Comparison of ENCODE assay signal across 20 cellular contexts in the genomic region with DNA sequence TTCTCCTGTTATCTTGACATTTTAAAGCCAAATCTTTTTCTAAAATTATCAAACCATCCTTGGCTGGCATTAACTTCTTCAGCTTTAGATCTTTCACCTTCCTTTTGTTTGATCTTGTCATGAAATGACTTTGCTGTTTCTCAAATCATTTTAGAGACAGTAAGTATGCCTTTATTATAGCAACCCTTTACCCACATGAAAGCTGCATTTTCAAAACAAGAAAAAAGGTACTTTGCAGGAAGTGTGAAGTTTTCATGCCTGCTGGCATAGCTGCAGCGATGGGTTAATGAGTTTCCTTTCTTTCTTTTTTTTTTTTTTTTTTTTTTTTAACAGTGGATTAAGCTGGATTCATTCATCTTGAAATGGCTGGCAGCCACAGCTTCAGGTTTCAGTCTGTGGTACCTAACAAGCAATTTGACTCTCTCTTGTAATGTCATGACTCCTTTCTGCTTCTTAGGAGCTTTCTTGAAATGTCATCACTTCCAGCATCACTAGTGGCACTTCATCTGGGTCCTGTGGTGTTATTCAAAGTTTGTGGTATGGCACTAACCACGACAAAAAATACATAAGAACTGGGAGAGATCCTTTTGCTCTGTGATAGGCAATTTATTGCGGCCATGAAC. TPM values are rescaled to one million over a fixed set of nuclear protein-coding genes. Genes with fewer than 3 reads are reported as not detected.
DNase-seq lines count a peak whose midpoint lies in the region; ATAC-seq and FAIRE-seq lines count a peak whose summit lies in the region.
"Had no signal": no experiment of that assay in that cellular context is flagged by ENCODE, and none has a peak within 500 bp of the region (broad histone marks: within the 10 kb centered on the region; RNA-seq: fewer than 3 reads in every experiment).

No MANE protein-coding gene starts in this region.

- POLR2A ChIA-PET in activated CD4-positive, alpha-beta T cell treated with anti-CD3 and anti-CD28 coated beads for 36 hours (lab: Charles Lee): interaction anchor here (0.6 to 1.2 kb wide), 4 partner anchors 11 to 65 kb away, joined by 3 to 4 read pairs (median 4); no protein-coding TSS in a partner anchor

- CTCF ChIA-PET in activated CD4-positive, alpha-beta T cell treated with anti-CD3 and anti-CD28 coated beads for 36 hours (lab: Charles Lee): interaction anchor here (0.6 to 1.1 kb wide), 4 partner anchors 9 to 834 kb away, joined by 3 to 4 read pairs (median 4); no protein-coding TSS in a partner anchor

- intact Hi-C loops in activated CD4-positive, alpha-beta T cell treated with anti-CD3 and anti-CD28 coated beads for 36 hours (cut with DNase I, micrococcal nuclease): loop anchor here (1.0 to 5.0 kb wide), 4 partner anchors 15 to 263 kb away; a partner anchor contains a TSS
- intact Hi-C loops in activated T-helper 2 cell treated with anti-CD3 and anti-CD28 coated beads, Interferon-gamma antibody, Interleukin-2, Interleukin-4, amounts not matched to agents 10 μg/mL and 5 μg/mL and 100 μg/mL, durations not matched to agents 14 hours and 24 hours and 36 hours (cut with micrococcal nuclease): loop anchor here (1.0 kb wide), 1 partner anchor 15 kb away; no protein-coding TSS in a partner anchor

- H3K27ac Mint-ChIP-seq in activated CD4-positive, alpha-beta T cell treated with anti-CD3 and anti-CD28 coated beads for 36 hours: peak overlapping the region; percentile 85
- peak overlapping the region; percentile 1 for H3K27ac Mint-ChIP-seq in activated T-helper 2 cell treated with anti-CD3 and anti-CD28 coated beads, Interferon-gamma antibody, Interleukin-2, Interleukin-4, amounts not matched to agents 10 μg/mL and 5 μg/mL and 100 μg/mL, durations not matched to agents 14 hours and 24 hours and 36 hours

- ATAC-seq in activated CD4-positive, alpha-beta T cell treated with anti-CD3 and anti-CD28 coated beads for 36 hours: peak; percentile 91
- ATAC-seq: HCT116, heart right ventricle had no signal

- H3K27me3 Mint-ChIP-seq in activated CD4-positive, alpha-beta T cell treated with anti-CD3 and anti-CD28 coated beads for 36 hours: no peaks in the 10 kb centered on the region
- no peaks in the 10 kb centered on the region for H3K27me3 Mint-ChIP-seq in activated T-helper 2 cell treated with anti-CD3 and anti-CD28 coated beads, Interferon-gamma antibody, Interleukin-2, Interleukin-4, amounts not matched to agents 10 μg/mL and 5 μg/mL and 100 μg/mL, durations not matched to agents 14 hours and 24 hours and 36 hours (ENCODE audit: low read depth)

- peaks cover 28% of the 10 kb centered on the region for H3K4me1 Mint-ChIP-seq in activated CD4-positive, alpha-beta T cell treated with anti-CD3 and anti-CD28 coated beads for 36 hours
- H3K4me1 Mint-ChIP-seq in activated T-helper 2 cell treated with anti-CD3 and anti-CD28 coated beads, Interferon-gamma antibody, Interleukin-2, Interleukin-4, amounts not matched to agents 10 μg/mL and 5 μg/mL and 100 μg/mL, durations not matched to agents 14 hours and 24 hours and 36 hours (ENCODE audit: low read depth): peaks cover 14% of the 10 kb centered on the region

- DNase-seq in activated CD4-positive, alpha-beta T cell treated with anti-CD3 and anti-CD28 coated beads for 36 hours: peak; percentile 69
- no peak for DNase-seq in activated CD4-positive, alpha-beta T cell treated with anti-CD3 and anti-CD28 coated beads, Interleukin-2, amount 50 U/mL, for 1 hour
- DNase-seq in GM18507 (ENCODE audit: extremely low spot score, insufficient read length, low read depth) (no peak), GM19240 (ENCODE audit: insufficient read length, low spot score) (no peak), GM03348 (ENCODE audit: low spot score) (no peak), globus pallidus (ENCODE audit: low spot score) (no peak)
- DNase-seq in Jurkat, Clone E6-1 (ENCODE audit: low read depth, low spot score): peak; percentile 69
- no peak for DNase-seq in activated T-helper 2 cell treated with anti-CD3 and anti-CD28 coated beads, Interferon-gamma antibody, Interleukin-2, Interleukin-4, amounts not matched to agents 10 μg/mL and 5 μg/mL and 100 μg/mL, durations not matched to agents 14 hours and 24 hours and 36 hours (ENCODE audit: low spot score)
- DNase-seq: 8988T; activated CD4-positive, alpha-beta T cell treated with anti-CD3 and anti-CD28 coated beads for 4 hours; activated naive CD4-positive, alpha-beta T cell; effector CD8-positive, alpha-beta T cell; heart right ventricle; NCI-H1417 treated with DMSO at 0.1 percent for 48 hours; stimulated activated CD8-positive, alpha-beta memory T cell treated with anti-CD3 and anti-CD28 coated beads, Interleukin-4, amount 100 ng/mL, for 48 hours; transverse colon had no signal

- H3K4me3 ChIP-seq in Jurkat, Clone E6-1 (ENCODE audit: low read length): no peak overlapping the region
- H3K4me3 ChIP-seq: BLaER1 treated with 17β-estradiol and CSF1 and Interleukin-3, amounts not matched to agents 10 nM and 100 nM; heart right ventricle; transverse colon had no signal

- FAIRE-seq in GM18507 (lab: Jason Lieb, UNC): peak; percentile 39
- FAIRE-seq: bronchial epithelial cell, keratinocyte had no signal

- peak overlapping the region; percentile 1 for H3K4me3 Mint-ChIP-seq in activated CD4-positive, alpha-beta T cell treated with anti-CD3 and anti-CD28 coated beads for 36 hours
- no peak overlapping the region for H3K4me3 Mint-ChIP-seq in activated T-helper 2 cell treated with anti-CD3 and anti-CD28 coated beads, Interferon-gamma antibody, Interleukin-2, Interleukin-4, amounts not matched to agents 10 μg/mL and 5 μg/mL and 100 μg/mL, durations not matched to agents 14 hours and 24 hours and 36 hours (ENCODE audit: low read depth)

- peaks cover 25% of the 10 kb centered on the region for H3K9me3 Mint-ChIP-seq in activated CD4-positive, alpha-beta T cell treated with anti-CD3 and anti-CD28 coated beads for 36 hours (ENCODE audit: low read depth)
- H3K9me3 Mint-ChIP-seq in activated T-helper 2 cell treated with anti-CD3 and anti-CD28 coated beads, Interferon-gamma antibody, Interleukin-2, Interleukin-4, amounts not matched to agents 10 μg/mL and 5 μg/mL and 100 μg/mL, durations not matched to agents 14 hours and 24 hours and 36 hours: peaks cover 33% of the 10 kb centered on the region

- H3K36me3 Mint-ChIP-seq in activated CD4-positive, alpha-beta T cell treated with anti-CD3 and anti-CD28 coated beads for 36 hours (ENCODE audit: low read depth): peaks cover 66% of the 10 kb centered on the region
- H3K36me3 Mint-ChIP-seq in activated T-helper 2 cell treated with anti-CD3 and anti-CD28 coated beads, Interferon-gamma antibody, Interleukin-2, Interleukin-4, amounts not matched to agents 10 μg/mL and 5 μg/mL and 100 μg/mL, durations not matched to agents 14 hours and 24 hours and 36 hours (ENCODE audit: low read depth): peaks cover 74% of the 10 kb centered on the region

RNA-seq across cellular contexts. Expression of a gene that starts 18.8 kb away (rescaled TPM):
- total RNA-seq in activated CD4-positive, alpha-beta T cell treated with anti-CD3 and anti-CD28 coated beads for 36 hours: 10 to 100 TPM; 14.2 to 22.7 TPM
- polyA plus RNA-seq in Jurkat, Clone E6-1 (2012; ENCODE audit: insufficient read depth, insufficient read length): 40.5 TPM
- 15.5 and 16.9 TPM in 2 replicates for total RNA-seq in activated T-helper 2 cell treated with anti-CD3 and anti-CD28 coated beads, Interferon-gamma antibody, Interleukin-2, Interleukin-4, amounts not matched to agents 10 μg/mL and 5 μg/mL and 100 μg/mL, durations not matched to agents 14 hours and 24 hours and 36 hours

Comparison
In these comparisons a context has a peak if more than half of its experiments do, and no peak if none do; other contexts are left out.
1. DNase-seq: peak in activated CD4-positive, alpha-beta T cell treated with anti-CD3 and anti-CD28 coated beads for 36 hours (single experiment) and Jurkat, Clone E6-1 (single experiment); none in activated CD4-positive, alpha-beta T cell treated with anti-CD3 and anti-CD28 coated beads, Interleukin-2, amount 50 U/mL, for 1 hour (single experiment), GM18507 (single experiment), activated T-helper 2 cell treated with anti-CD3 and anti-CD28 coated beads, Interferon-gamma antibody, Interleukin-2, Interleukin-4, amounts not matched to agents 10 μg/mL and 5 μg/mL and 100 μg/mL, durations not matched to agents 14 hours and 24 hours and 36 hours (single experiment), GM19240 (single experiment), GM03348 (single experiment) and globus pallidus (single experiment).